In genomic region chr5:72849546-72849945, GRCh38 we compare ENCODE assay signal across 8 cellular contexts. TPM values are rescaled to one million over a fixed set of nuclear protein-coding genes. Genes with fewer than 3 reads are reported as not detected.
DNase-seq lines count a peak whose midpoint lies in the region; ATAC-seq and TF ChIP-seq lines count a peak whose summit lies in the region.

No MANE protein-coding gene starts in this region.

- peak overlapping the region; percentile 50 for H3K9ac ChIP-seq in iPS-15b (ENCODE audit: low read depth, low read length)

- peak overlapping the region; percentile 81 for H3K4me3 ChIP-seq in WI38 (ENCODE audit: low read depth, low read length)
- H3K4me3 ChIP-seq in iPS-15b (ENCODE audit: low read depth, low read length), result peak overlapping the region; percentile 89
- peak overlapping the region; percentile 58 to 94 (median 84) for H3K4me3 ChIP-seq in stomach

- H3K4me1 ChIP-seq in iPS-15b (ENCODE audit: control insufficient read depth, insufficient read depth, low read length) (peaks cover 3% of the 10 kb centered on the region), stomach (peaks cover 29 to 88% (median 63%) of the 10 kb centered on the region in 4 donors)

- WGBS in stomach, 5 donors, result 8 to 14% (median 9%) methylated on average over 4 of the region's 4 CpGs

- no peak for DNase-seq in T-helper 1 cell
- no peak for DNase-seq in stomach

- TF ChIP-seq EP300 in stomach (IDR thresholded peaks at IDR 0.05), result no peak

- H3K27me3 ChIP-seq in iPS-15b (ENCODE audit: control insufficient read depth, insufficient read depth, low read length) (no peaks in the 10 kb centered on the region), stomach (no peaks in the 10 kb centered on the region)

- peak overlapping the region; percentile 94 for H3K4me3 Mint-ChIP-seq in T-helper 1 cell treated with Interleukin-12 subunit alpha and Interleukin-12 subunit beta and Interleukin-4 antibody, amounts not matched to agents 30 μg/mL and 1 μg/mL, for 36 hours

- H3K9me3 ChIP-seq in iPS-15b (ENCODE audit: control insufficient read depth, insufficient read depth, low read length) (no peaks in the 10 kb centered on the region), stomach (no peaks in the 10 kb centered on the region)

- TF ChIP-seq POLR2A in stomach (IDR thresholded peaks at IDR 0.05), result no peak

- peaks cover 32% of the 10 kb centered on the region for H3K4me1 Mint-ChIP-seq in T-helper 1 cell treated with Interleukin-12 subunit alpha and Interleukin-12 subunit beta and Interleukin-4 antibody, amounts not matched to agents 30 μg/mL and 1 μg/mL, for 36 hours (ENCODE audit: low read depth)

- TF ChIP-seq CTCF in WI38 (IDR thresholded peaks at IDR 0.05; ENCODE audit: low read depth, low read length) (no peak), stomach (IDR thresholded peaks at IDR 0.05) (no peak)

- ATAC-seq in HG02588 (IDR thresholded peaks at IDR 0.05; ENCODE audit: unreplicated experiment) (no peak), HG03342 (IDR thresholded peaks at IDR 0.05; ENCODE audit: unreplicated experiment) (no peak), HG03039 (IDR thresholded peaks at IDR 0.05; ENCODE audit: unreplicated experiment) (no peak)

- H3K27ac ChIP-seq in stomach, result peak overlapping the region in 1 of 5 donors; percentile 91

- H3K9me3 Mint-ChIP-seq in T-helper 1 cell treated with Interleukin-12 subunit alpha and Interleukin-12 subunit beta and Interleukin-4 antibody, amounts not matched to agents 30 μg/mL and 1 μg/mL, for 36 hours, result no peaks in the 10 kb centered on the region

- H3K36me3 Mint-ChIP-seq in T-helper 1 cell treated with Interleukin-12 subunit alpha and Interleukin-12 subunit beta and Interleukin-4 antibody, amounts not matched to agents 30 μg/mL and 1 μg/mL, for 36 hours (ENCODE audit: low read depth), result peaks cover 8% of the 10 kb centered on the region

- intact Hi-C loops in stomach (cut with DNase I; ENCODE audit: low total_unique reads), result no loop called here

- peaks cover 15% of the 10 kb centered on the region for H3K27me3 Mint-ChIP-seq in T-helper 1 cell treated with Interleukin-12 subunit alpha and Interleukin-12 subunit beta and Interleukin-4 antibody, amounts not matched to agents 30 μg/mL and 1 μg/mL, for 36 hours (ENCODE audit: low read depth)

- H3K36me3 ChIP-seq in iPS-15b (ENCODE audit: control insufficient read depth, insufficient read depth, low read length) (no peaks in the 10 kb centered on the region), stomach (peaks cover 0 to 9% (median 7%) of the 10 kb centered on the region in 4 donors)

- peak overlapping the region; percentile 93 for H3K27ac Mint-ChIP-seq in T-helper 1 cell treated with Interleukin-12 subunit alpha and Interleukin-12 subunit beta and Interleukin-4 antibody, amounts not matched to agents 30 μg/mL and 1 μg/mL, for 36 hours

RNA-seq across cellular contexts. Expression of gene TNPO1, which starts 33.1 kb away (rescaled TPM):
- 100 to 1,000 TPM in 4 of 5 donors, 10 to 100 TPM in 1; 79.0 to 531 (median 143) TPM for total RNA-seq in stomach
- polyA plus RNA-seq in stomach, result 10 to 100 TPM in 2 of 3 donors, 1 to 10 TPM in 1; 7.5 to 28.3 (median 19.8) TPM
